11 cellular contexts compared by ENCODE assay signal in the genomic region with DNA sequence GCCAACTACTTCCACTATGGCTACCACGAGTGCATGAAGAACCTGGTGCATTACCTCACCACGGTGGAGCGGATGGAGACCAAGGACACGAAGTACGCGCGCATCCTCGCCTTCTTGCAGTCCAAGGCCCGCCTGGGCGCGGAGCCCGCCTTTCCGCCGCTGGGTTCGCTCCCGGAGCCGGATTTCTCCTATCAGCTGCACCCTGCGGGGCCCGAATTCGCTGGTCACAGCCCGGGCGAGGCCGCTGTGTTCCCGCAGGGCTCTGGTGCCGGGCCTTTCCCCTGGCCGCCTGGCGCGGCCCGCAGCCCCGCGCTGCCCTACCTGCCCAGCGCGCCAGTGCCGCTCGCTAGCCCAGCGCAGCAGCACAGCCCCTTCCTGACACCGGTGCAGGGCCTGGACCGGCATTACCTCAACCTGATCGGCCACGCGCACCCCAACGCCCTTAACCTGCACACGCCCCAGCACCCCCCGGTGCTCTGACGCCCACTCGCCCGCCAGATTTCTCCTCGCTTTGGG. TPM values are rescaled to one million over a fixed set of nuclear protein-coding genes. Genes with fewer than 3 reads are reported as not detected.
DNase-seq lines count a peak whose midpoint lies in the region; ATAC-seq, FAIRE-seq and TF ChIP-seq lines count a peak whose summit lies in the region.
"Had no signal": no experiment of that assay in that cellular context is flagged by ENCODE, and none has a peak within 500 bp of the region (broad histone marks: within the 10 kb centered on the region; RNA-seq: fewer than 3 reads in every experiment).

No MANE protein-coding gene starts in this region.

- TF ChIP-seq POLR2A in A549 (IDR thresholded peaks at IDR 0.05; ENCODE audit: low read length) = no peak

- peaks cover 69% of the 10 kb centered on the region for H3K27me3 ChIP-seq in mammary epithelial cell (ENCODE audit: insufficient read depth, low read length)
- H3K27me3 ChIP-seq in lower lobe of right lung (ENCODE audit: low read depth) = peaks cover 96% of the 10 kb centered on the region

- no TSS peak for BruUV-seq in mammary epithelial cell (replicated peaks; lab: Mats Ljungman, UMichigan)

- DNase-seq in A549 (ENCODE audit: low read depth in 1 of 2, low spot score in 1 of 2) = peak in 1 of 2 experiments; percentile 65
- peak; percentile 30 for DNase-seq in mammary epithelial cell
- peak; percentile 45 for DNase-seq in lower lobe of right lung
- no peak for DNase-seq in SK-N-DZ (ENCODE audit: low spot score)
- DNase-seq: activated CD4-positive, alpha-beta T cell treated with anti-CD3 and anti-CD28 coated beads, Interleukin-2, amount 50 U/mL, for 1 hour; NCI-H1092 had no signal

- in situ Hi-C loops in mammary epithelial cell (cut with MboI; ENCODE audit: low sequenced_read_pairs in 2 of 2) = no loop called here

- FAIRE-seq in A549 (lab: Jason Lieb, UNC) = no peak
- FAIRE-seq: GM18507 had no signal

- H3K79me2 ChIP-seq in mammary epithelial cell (ENCODE audit: insufficient read depth, low read length) = no peaks in the 10 kb centered on the region

- intact Hi-C loops in mammary epithelial cell (cut with micrococcal nuclease) (no loop called here), lower lobe of right lung (cut with DNase I) (no loop called here)

- H4K20me1 ChIP-seq in mammary epithelial cell (ENCODE audit: insufficient read depth, low read length) = peaks cover 4% of the 10 kb centered on the region

- H3K27ac ChIP-seq in A549 = no peak overlapping the region
- H3K27ac ChIP-seq in HEK293 (ENCODE audit: extremely low read depth, low read depth, low read length) = peak overlapping the region; percentile 34; the same call in 1 of the 2 replicates
- H3K27ac ChIP-seq in mammary epithelial cell (ENCODE audit: insufficient read depth, low read depth, low read length) = no peak overlapping the region
- H3K27ac ChIP-seq in lower lobe of right lung = no peak overlapping the region

- POLR2A ChIA-PET in A549 (lab: Yijun Ruan, JAX) = no interaction called here
- POLR2A ChIA-PET in HEK293 (lab: Yijun Ruan, JAX) = interaction anchor here (1.6 kb wide), 1 partner anchor 286 kb away, joined by 4 read pairs; the partner anchor contains the start of gene CENPU

- H3K9me3 ChIP-seq in A549 (no peaks in the 10 kb centered on the region), HEK293 (ENCODE audit: control insufficient read depth, insufficient read depth, low read depth, low read length) (no peaks in the 10 kb centered on the region), mammary epithelial cell (replicated peaks; ENCODE audit: insufficient read depth, low read length) (no peaks in the 10 kb centered on the region), lower lobe of right lung (no peaks in the 10 kb centered on the region)

- H3K4me1 ChIP-seq in A549 (no peaks in the 10 kb centered on the region), HEK293 (ENCODE audit: control insufficient read depth, insufficient read depth, low read length) (peaks cover 4% of the 10 kb centered on the region), mammary epithelial cell (ENCODE audit: insufficient read depth, low read length) (no peaks in the 10 kb centered on the region), lower lobe of right lung (peaks cover 25% of the 10 kb centered on the region)

- ATAC-seq in A549 = peak in 1 of 2 experiments; percentile 61; a peak in 3 of 6 replicates
- peak; percentile 16 to 27 for ATAC-seq in lower lobe of right lung
- no peak for ATAC-seq in HG03135 (IDR thresholded peaks at IDR 0.05; ENCODE audit: unreplicated experiment)
- no peak for ATAC-seq in HG03025 (IDR thresholded peaks at IDR 0.05; ENCODE audit: low FRiP score, unreplicated experiment)
- ATAC-seq in GM21360 (IDR thresholded peaks at IDR 0.05; ENCODE audit: unreplicated experiment) = no peak

- under 1% methylated on average over 25 of the region's 48 CpGs for WGBS in A549 (ENCODE audit: missing lambda C conversion rate)
- WGBS in mammary epithelial cell (ENCODE audit: low coverage, missing lambda C conversion rate) = 9% methylated on average over 13 of the region's 48 CpGs

- dilution Hi-C loops in mammary epithelial cell (cut with HindIII; ENCODE audit: low sequenced_read_pairs) = no loop called here

- CTCF ChIA-PET in A549 (lab: Yijun Ruan, JAX) = no interaction called here
- CTCF ChIA-PET in HEK293 (lab: Yijun Ruan, JAX) = interaction anchor here (0.6 to 1.2 kb wide), 2 partner anchors 76 to 275 kb away, joined by 3 read pairs; no protein-coding TSS in a partner anchor
- CTCF ChIA-PET in mammary epithelial cell (lab: Charles Lee; ENCODE audit: low non-redundant PET) = no interaction called here

- H3K4me3 ChIP-seq in A549 = peak overlapping the region; percentile 17; the same call in 1 of the 3 replicates
- peak overlapping the region; percentile 38 for H3K4me3 ChIP-seq in HEK293 (ENCODE audit: low read depth, low read length)
- H3K4me3 ChIP-seq in mammary epithelial cell (replicated peaks in 1 of 3; ENCODE audit: insufficient read depth in 1 of 3, low read depth in 2 of 3, low read length in 3 of 3) = no peak overlapping the region
- H3K4me3 ChIP-seq in lower lobe of right lung = peak overlapping the region; percentile 27

- no peaks in the 10 kb centered on the region for H3K36me3 ChIP-seq in HEK293 (ENCODE audit: control insufficient read depth in 2 of 2, insufficient read depth in 1 of 2, low read length in 2 of 2)
- no peaks in the 10 kb centered on the region for H3K36me3 ChIP-seq in mammary epithelial cell (ENCODE audit: insufficient read depth, low read length)
- no peaks in the 10 kb centered on the region for H3K36me3 ChIP-seq in lower lobe of right lung

- TF ChIP-seq EP300 in A549 (IDR thresholded peaks at IDR 0.05) = no peak

- H3K4me2 ChIP-seq in A549 = peak overlapping the region; percentile 61
- H3K4me2 ChIP-seq in mammary epithelial cell (ENCODE audit: insufficient read depth, low read depth, low read length) = peak overlapping the region; percentile 13

- TF ChIP-seq RAD21 in A549 (conservative IDR thresholded peaks at IDR 0.05 in 1 of 2, IDR thresholded peaks at IDR 0.05 in 1 of 2) = no peak

- TF ChIP-seq CTCF in A549 (IDR thresholded peaks at IDR 0.05) = no peak
- TF ChIP-seq CTCF in HEK293 (tag by site-specific recombination; IDR thresholded peaks at IDR 0.05) = no peak
- no peak for TF ChIP-seq CTCF in mammary epithelial cell (conservative IDR thresholded peaks at IDR 0.05 in 1 of 2, IDR thresholded peaks at IDR 0.05 in 1 of 2; ENCODE audit: extremely low read depth in 1 of 2, insufficient read depth in 1 of 2, low read depth in 1 of 2, low read length in 2 of 2)
- TF ChIP-seq CTCF in lower lobe of right lung (IDR thresholded peaks at IDR 0.05) = no peak

- no peak overlapping the region for H3K9ac ChIP-seq in mammary epithelial cell (ENCODE audit: insufficient read depth, low read length)

- H2AFZ ChIP-seq in mammary epithelial cell (ENCODE audit: low read depth, low read length) = no peak overlapping the region

TF ChIP-seq in A549, 52 proteins besides CTCF, POLR2A, EP300 and RAD21:
- no peak for TF ChIP-seq JUN (IDR thresholded peaks at IDR 0.05)
- TF ChIP-seq ZSCAN20 (CRISPR knock-in tag; IDR thresholded peaks at IDR 0.05) = no peak
- peak; percentile 79; the same call in 1 of the 2 replicates for TF ChIP-seq HDAC2 (IDR thresholded peaks at IDR 0.05)
- no peak for TF ChIP-seq RARB (CRISPR knock-in tag; IDR thresholded peaks at IDR 0.05)
TF ChIP-seq in A549: peak in this region for 1.

TF ChIP-seq in HEK293, 187 proteins besides CTCF, POLR2A, EP300 and RAD21 (continues in another document):
- TF ChIP-seq ZNF148 (tag by site-specific recombination; IDR thresholded peaks at IDR 0.05; ENCODE audit: borderline replicate concordance) (no peak), SP2 (tag by site-specific recombination; IDR thresholded peaks at IDR 0.05) (peak; percentile 43), MZF1 (tag by site-specific recombination; IDR thresholded peaks at IDR 0.05; ENCODE audit: borderline replicate concordance) (no peak), ZNF354C (tag by site-specific recombination; IDR thresholded peaks at IDR 0.05; ENCODE audit: borderline replicate concordance, low read depth) (no peak), MYNN (tag by site-specific recombination; IDR thresholded peaks at IDR 0.05; ENCODE audit: borderline replicate concordance) (no peak), ZNF362 (tag by site-specific recombination; IDR thresholded peaks at IDR 0.05) (no peak)

RNA-seq across cellular contexts. Expression of gene HELT, which starts 2.1 kb away (rescaled TPM):
- polyA plus RNA-seq in A549 (2011; rRNA removed) (not detected in 2 replicates), A549 (2017; fragmentation: RNase III; extraction: RNeasy Plus Mini Kit Qiagen cat#74134 plus additional on column Dnase treatment) (not detected in 3 replicates), mammary epithelial cell (not detected)
- polyA plus RNA-seq in A549 (2012; cell fraction: cytosol; rRNA removed) = not detected in 2 replicates
- not detected in 2 replicates for polyA plus RNA-seq in A549 (2012; cell fraction: nucleus; rRNA removed)
- not detected in 2 replicates for polyA minus RNA-seq in A549 (2011; rRNA and poly(A)+ RNA removed)
- total RNA-seq in mammary epithelial cell (not detected), lower lobe of right lung (0.97 TPM)
- polyA minus RNA-seq in mammary epithelial cell = not detected
- polyA plus RNA-seq in SK-N-DZ (2014; cell fraction: cytosol; rRNA removed) = not detected in 2 replicates
- polyA plus RNA-seq in SK-N-DZ (2014; cell fraction: nucleus; rRNA removed) = not detected in 2 replicates

Comparison
In these comparisons a context has a peak if more than half of its experiments do, and no peak if none do; other contexts are left out.
1. ATAC-seq: peak in lower lobe of right lung (2 of 2); none in HG03135 (single experiment), HG03025 (single experiment) and GM21360 (single experiment).
2. H3K4me3 ChIP-seq: peak in A549 (single experiment), HEK293 (single experiment) and lower lobe of right lung (single experiment); none in mammary epithelial cell (0 of 3).